Comparison of ENCODE assay signal across 4 cellular contexts in the genomic region with DNA sequence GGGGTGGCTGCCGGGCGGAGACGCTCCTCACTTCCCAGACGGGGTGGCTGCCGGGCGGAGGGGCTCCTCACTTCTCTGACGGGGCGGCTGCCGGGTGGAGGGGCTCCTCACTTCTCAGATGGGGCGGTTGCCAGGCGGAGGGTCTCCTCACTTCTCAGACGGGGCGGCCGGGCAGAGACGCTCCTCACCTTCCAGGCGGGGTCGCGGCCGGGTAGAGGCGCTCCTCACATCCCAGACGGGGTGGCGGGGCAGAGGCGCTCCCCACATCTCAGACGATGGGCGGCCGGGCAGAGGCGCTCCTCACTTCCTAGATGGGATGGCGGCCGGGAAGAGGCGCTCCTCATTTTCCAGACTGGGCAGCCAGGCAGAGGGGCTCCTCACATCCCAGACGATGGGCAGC. TPM values are rescaled to one million over a fixed set of nuclear protein-coding genes. Genes with fewer than 3 reads are reported as not detected.
"Had no signal": no experiment of that assay in that cellular context is flagged by ENCODE, and none has a peak within 500 bp of the region (broad histone marks: within the 10 kb centered on the region; RNA-seq: fewer than 3 reads in every experiment).

No MANE protein-coding gene starts in this region.

RNA-seq across cellular contexts. Expression of gene GOLGA6L7, which starts 1.3 kb away (rescaled TPM):
- total RNA-seq: HepG2, HT-29, HT1080, IMR-90 had no signal

RNA-seq across cellular contexts. Expression of gene APBA2, which starts 36.0 kb away (rescaled TPM):
- total RNA-seq: HT-29 had no signal
